8 cellular contexts compared by ENCODE assay signal in genomic region chr1:226408285-226409184, GRCh38. TPM values are rescaled to one million over a fixed set of nuclear protein-coding genes. Genes with fewer than 3 reads are reported as not detected.
DNase-seq lines count a peak whose midpoint lies in the region; ATAC-seq and TF ChIP-seq lines count a peak whose summit lies in the region.

No MANE protein-coding gene starts in this region.

- peak overlapping the region; percentile 80 for H3K4me3 Mint-ChIP-seq in nephron progenitor cell

- no peak for TF ChIP-seq CTCF in BE2C (IDR thresholded peaks at IDR 0.05; ENCODE audit: low read depth, low read length)
- no peak for TF ChIP-seq CTCF in nephron progenitor cell (IDR thresholded peaks at IDR 0.05)

- H3K9me3 ChIP-seq in BE2C (no peaks in the 10 kb centered on the region), KOPT-K1 (ENCODE audit: insufficient read depth, low read length, poor library complexity, severe bottlenecking) (no peaks in the 10 kb centered on the region)
- no peaks in the 10 kb centered on the region for H3K9me3 ChIP-seq in effector memory CD4-positive, alpha-beta T cell (ENCODE audit: control insufficient read depth, low read length)

- H3K27ac Mint-ChIP-seq in nephron progenitor cell, result no peak overlapping the region

- H3K27me3 ChIP-seq in BE2C, result no peaks in the 10 kb centered on the region
- H3K27me3 ChIP-seq in effector memory CD4-positive, alpha-beta T cell (replicated peaks; ENCODE audit: control insufficient read depth, insufficient read depth, low read length, poor library complexity, severe bottlenecking), result no peaks in the 10 kb centered on the region

- DNase-seq in BE2C (no peak), nephron progenitor cell (no peak), GM03348 (ENCODE audit: low spot score) (no peak), HK-2 (ENCODE audit: unreplicated experiment) (no peak)
- DNase-seq in effector memory CD4-positive, alpha-beta T cell, result no peak
- DNase-seq in activated CD4-positive, alpha-beta T cell treated with anti-CD3 and anti-CD28 coated beads for 48 hours, result no peak

- peak overlapping the region; percentile 74 for H3K27ac ChIP-seq in KOPT-K1 (ENCODE audit: low read depth, low read length, poor library complexity, severe bottlenecking)
- H3K27ac ChIP-seq in effector memory CD4-positive, alpha-beta T cell (ENCODE audit: insufficient read depth, low read length, poor library complexity, severe bottlenecking), result peak overlapping the region; percentile 72

- H3K4me3 ChIP-seq in BE2C (ENCODE audit: low read depth, low read length), result peak overlapping the region; percentile 49
- peak overlapping the region; percentile 37 for H3K4me3 ChIP-seq in effector memory CD4-positive, alpha-beta T cell (ENCODE audit: insufficient read depth, low read depth, low read length, poor library complexity, severe bottlenecking)

- no peaks in the 10 kb centered on the region for H3K9me3 Mint-ChIP-seq in nephron progenitor cell

- ATAC-seq in HG03442 (IDR thresholded peaks at IDR 0.05; ENCODE audit: unreplicated experiment), result no peak

- peaks cover 13% of the 10 kb centered on the region for H3K27me3 Mint-ChIP-seq in nephron progenitor cell (ENCODE audit: low read depth, poor library complexity)

- peaks cover 7% of the 10 kb centered on the region for H3K4me1 ChIP-seq in BE2C
- H3K4me1 ChIP-seq in effector memory CD4-positive, alpha-beta T cell (ENCODE audit: control insufficient read depth, insufficient read depth, low read length, poor library complexity, severe bottlenecking), result peaks cover 32% of the 10 kb centered on the region

- peaks cover 39% of the 10 kb centered on the region for H3K4me1 Mint-ChIP-seq in nephron progenitor cell

- no peaks in the 10 kb centered on the region for H3K36me3 Mint-ChIP-seq in nephron progenitor cell (ENCODE audit: low read depth)

- no peaks in the 10 kb centered on the region; the same call in none of the 2 replicates for H3K36me3 ChIP-seq in BE2C
- H3K36me3 ChIP-seq in KOPT-K1 (ENCODE audit: insufficient read depth, low read length), result no peaks in the 10 kb centered on the region; the same call in 1 of the 2 replicates
- H3K36me3 ChIP-seq in effector memory CD4-positive, alpha-beta T cell (ENCODE audit: control insufficient read depth, insufficient read depth, low read length), result no peaks in the 10 kb centered on the region

RNA-seq across cellular contexts. Expression of gene PARP1, which starts 0.6 kb away (rescaled TPM):
- polyA plus RNA-seq in BE2C (2012; ENCODE audit: insufficient read depth, insufficient read length, low read depth), result 193 TPM
